ENCODE assay signal across 8 cellular contexts in the genomic region with DNA sequence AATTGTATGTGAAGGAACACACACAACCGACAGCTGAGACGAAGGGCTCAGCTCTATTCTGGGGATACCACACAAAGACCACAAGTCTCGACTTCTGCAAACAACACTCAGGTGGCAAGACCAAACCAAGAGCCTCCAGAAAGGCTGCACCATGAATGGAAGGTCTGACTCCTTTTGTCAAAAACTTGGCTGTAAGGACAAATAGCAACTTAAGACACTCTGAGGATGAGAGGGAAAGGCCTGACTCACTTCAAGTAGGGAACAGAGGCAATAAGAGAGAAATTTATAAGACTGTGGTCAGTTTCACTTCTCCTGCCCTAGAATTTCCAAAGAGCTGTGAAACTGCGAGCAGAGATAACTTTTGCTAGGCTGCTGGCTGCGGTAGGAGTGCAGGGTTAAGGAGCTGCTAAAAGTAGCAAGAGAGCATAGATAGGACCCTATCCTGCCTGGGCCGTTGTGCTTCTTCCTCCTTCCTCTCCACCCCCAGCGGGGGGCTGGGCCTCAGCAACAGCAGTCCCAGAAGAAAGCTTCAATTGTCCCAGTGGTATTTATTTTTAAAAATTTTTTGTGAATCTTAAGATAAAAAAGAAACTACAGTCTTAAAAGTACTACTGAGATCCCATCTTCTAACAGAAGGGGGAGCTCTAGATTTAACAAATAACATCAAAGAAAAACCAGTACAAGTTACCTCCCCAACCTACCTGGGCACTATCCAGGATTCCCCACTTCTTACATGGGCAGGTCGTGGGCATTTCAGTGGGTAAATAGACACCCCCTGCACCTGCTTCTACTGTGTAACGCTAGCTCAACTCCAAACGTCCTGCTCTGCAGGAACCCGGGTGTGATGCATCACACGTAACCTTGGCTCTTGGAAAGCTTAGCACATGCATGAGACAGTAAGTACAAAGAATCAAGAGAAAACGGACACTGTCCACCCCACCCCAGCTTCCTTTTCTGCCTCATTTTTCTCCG.
DNase-seq lines count a peak whose midpoint lies in the region; ATAC-seq and TF ChIP-seq lines count a peak whose summit lies in the region.

No MANE protein-coding gene starts in this region.

- H3K27me3 Mint-ChIP-seq in natural killer cell treated with Interleukin-12 subunit alpha and Interleukin-12 subunit beta and Interleukin-15 and Interleukin-18, amount 100 ng/mL, for 72 hours, result no peaks in the 10 kb centered on the region

- H3K4me3 Mint-ChIP-seq in natural killer cell treated with Interleukin-12 subunit alpha and Interleukin-12 subunit beta and Interleukin-15 and Interleukin-18, amount 100 ng/mL, for 72 hours, result peak overlapping the region; percentile 13

- no peak overlapping the region for H3K27ac ChIP-seq in VCaP

- peaks cover 4% of the 10 kb centered on the region for H3K36me3 Mint-ChIP-seq in natural killer cell treated with Interleukin-12 subunit alpha and Interleukin-12 subunit beta and Interleukin-15 and Interleukin-18, amount 100 ng/mL, for 72 hours

- DNase-seq in AG10803 (ENCODE audit: low read depth), result peak; percentile 63
- DNase-seq in NCI-H1694 (lab: John Stamatoyannopoulos, UW), result peak; percentile 28
- DNase-seq in fibroblast of gingiva (ENCODE audit: low read depth), result peak; percentile 26
- DNase-seq in natural killer cell treated with Interleukin-12 subunit alpha and Interleukin-12 subunit beta and Interleukin-15 and Interleukin-18, amount 100 ng/mL, for 72 hours (ENCODE audit: low spot score), result no peak
- no peak for DNase-seq in activated CD4-positive, CD25-positive, alpha-beta regulatory T cell (lab: John Stamatoyannopoulos, UW)

- peaks cover 23 to 32% of the 10 kb centered on the region in 2 donors for H3K4me1 Mint-ChIP-seq in natural killer cell treated with Interleukin-12 subunit alpha and Interleukin-12 subunit beta and Interleukin-15 and Interleukin-18, amount 100 ng/mL, for 72 hours (ENCODE audit: low read depth in 2 of 2)

- TF ChIP-seq CTCF in AG10803 (conservative IDR thresholded peaks at IDR 0.05; ENCODE audit: low read length) (peak; percentile 63), GM12872 (IDR thresholded peaks at IDR 0.05; ENCODE audit: insufficient read depth, low read depth, low read length) (peak; percentile 47), VCaP (conservative IDR thresholded peaks at IDR 0.05) (peak; percentile 73)

- peak overlapping the region; percentile 74 to 80 for H3K27ac Mint-ChIP-seq in natural killer cell treated with Interleukin-12 subunit alpha and Interleukin-12 subunit beta and Interleukin-15 and Interleukin-18, amount 100 ng/mL, for 72 hours

- ATAC-seq in HG02798 (IDR thresholded peaks at IDR 0.05; ENCODE audit: poor library complexity, unreplicated experiment), result peak; percentile 71
- peak; percentile 72 to 76 for ATAC-seq in natural killer cell treated with Interleukin-12 subunit alpha and Interleukin-12 subunit beta and Interleukin-15 and Interleukin-18, amount 100 ng/mL, for 72 hours

- H3K4me3 ChIP-seq in AG10803 (ENCODE audit: low read length), result peak overlapping the region; percentile 12; the same call in 1 of the 2 replicates

- H3K9me3 Mint-ChIP-seq in natural killer cell treated with Interleukin-12 subunit alpha and Interleukin-12 subunit beta and Interleukin-15 and Interleukin-18, amount 100 ng/mL, for 72 hours, result no peaks in the 10 kb centered on the region

Comparison
In these comparisons a context has a peak if more than half of its experiments do, and no peak if none do; other contexts are left out.
1. DNase-seq: peak in AG10803 (single experiment), NCI-H1694 (single experiment) and fibroblast of gingiva (single experiment); none in natural killer cell treated with Interleukin-12 subunit alpha and Interleukin-12 subunit beta and Interleukin-15 and Interleukin-18, amount 100 ng/mL, for 72 hours (single experiment) and activated CD4-positive, CD25-positive, alpha-beta regulatory T cell (0 of 4).
2. Peak in every context shown above with its lines, with median percentiles within 50 percentile points of each other: CTCF ChIP-seq.